In the genomic region with DNA sequence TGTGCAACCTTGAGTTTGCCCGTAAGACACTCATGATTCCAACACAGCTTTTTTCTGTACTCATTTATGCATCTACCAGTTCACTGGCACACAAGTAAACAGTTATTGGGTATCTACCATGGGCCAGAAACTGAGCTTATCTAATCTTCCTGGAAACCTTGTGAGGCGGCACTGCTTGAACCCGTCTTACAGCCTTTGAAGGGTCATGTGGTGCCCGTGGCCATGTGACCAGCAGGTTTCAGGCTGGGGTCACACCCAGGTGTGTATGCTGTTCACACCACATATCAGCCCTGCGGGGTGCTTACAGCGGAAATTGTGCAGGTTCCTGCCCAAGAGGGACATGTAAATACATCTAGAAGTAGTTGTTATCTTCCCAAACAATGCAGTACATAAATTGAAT, we compare ENCODE assay signal across 29 cellular contexts. TPM values are rescaled to one million over a fixed set of nuclear protein-coding genes. Genes with fewer than 3 reads are reported as not detected.
DNase-seq lines count a peak whose midpoint lies in the region; ATAC-seq and TF ChIP-seq lines count a peak whose summit lies in the region.
"Had no signal": no experiment of that assay in that cellular context is flagged by ENCODE, and none has a peak within 500 bp of the region (broad histone marks: within the 10 kb centered on the region; RNA-seq: fewer than 3 reads in every experiment).

No MANE protein-coding gene starts in this region.

- DNase-seq in NCI-H1417 (lab: John Stamatoyannopoulos, UW) (peak in 2 of 3 experiments; percentile 16 to 55), NCI-H1417 treated with DMSO at 0.1 percent for 48 hours (lab: John Stamatoyannopoulos, UW) (no peak), OCI-LY7 (ENCODE audit: low spot score) (peak; percentile 2), left colon (peak in 1 of 2 donors; percentile 46), posterior vena cava (ENCODE audit: low spot score) (no peak), NCI-H226 (no peak)
- DNase-seq: activated CD4-positive, alpha-beta T cell treated with anti-CD3 and anti-CD28 coated beads, Interleukin-2, amount 10 ng/mL, durations not matched to agents 7 days and 5 days; activated naive CD4-positive, alpha-beta T cell treated with anti-CD3 and anti-CD28 coated beads for 36 hours; cerebellar nuclear complex; EL; H7; Kasumi-1; left ventricle myocardium superior; naive thymus-derived CD4-positive, alpha-beta T cell; NCI-H187 treated with DMSO at 0.1 percent for 48 hours; NCI-H774; PC-3; sigmoid colon; stimulated activated naive B cell treated with anti-CD40 and anti-IgM and Interleukin-4, amounts not matched to agents 10 μg/mL and 1 μg/mL and 100 μg/mL, for 72 hours had no signal

- H3K4me3 ChIP-seq in GM12875 (ENCODE audit: low read depth, low read length) (no peak overlapping the region), OCI-LY7 (ENCODE audit: low read depth, low read length, poor library complexity, severe bottlenecking) (no peak overlapping the region)
- H3K4me3 ChIP-seq: adrenal gland, body of pancreas, prostate gland, sigmoid colon had no signal

- H3K9me3 ChIP-seq in OCI-LY7 (ENCODE audit: low read length) = no peaks in the 10 kb centered on the region
- H3K9me3 ChIP-seq: adrenal gland, body of pancreas, prostate gland, sigmoid colon had no signal

- CTCF ChIA-PET in OCI-LY7 (lab: Charles Lee; ENCODE audit: unreplicated experiment) = no interaction called here

- POLR2A ChIA-PET in OCI-LY7 (lab: Charles Lee) = no interaction called here

- no peak overlapping the region for H3K27ac ChIP-seq in OCI-LY7 (ENCODE audit: low read depth, low read length, poor library complexity, severe bottlenecking)
- H3K27ac ChIP-seq: 22Rv1, adrenal gland, body of pancreas, prostate gland, sigmoid colon, VCaP had no signal

- no peak overlapping the region for H3K4me2 ChIP-seq in OCI-LY7 (ENCODE audit: low read length)

- H3K36me3 ChIP-seq in OCI-LY7 (ENCODE audit: insufficient read depth, low read length) = no peaks in the 10 kb centered on the region
- H3K36me3 ChIP-seq: adrenal gland, prostate gland, sigmoid colon had no signal

- H3K79me2 ChIP-seq in OCI-LY7 (ENCODE audit: insufficient read depth, low read depth, low read length) = no peaks in the 10 kb centered on the region

- BruUV-seq in OCI-LY7 (replicated peaks; lab: Mats Ljungman, UMichigan) = no TSS peak

- no peak overlapping the region for H2AFZ ChIP-seq in OCI-LY7 (ENCODE audit: low read length)

- H3K4me1 ChIP-seq in OCI-LY7 (ENCODE audit: insufficient read depth, low read length, poor library complexity, severe bottlenecking) = no peaks in the 10 kb centered on the region
- H3K4me1 ChIP-seq: prostate gland had no signal

- intact Hi-C loops in OCI-LY7 (cut with micrococcal nuclease; ENCODE audit: unreplicated experiment) (no loop called here), left colon (cut with DNase I, micrococcal nuclease) (no loop called here), posterior vena cava (cut with DNase I) (loop anchor here in 1 of 2 donors (10.0 kb wide), 1 partner anchor 349 kb away; no protein-coding TSS in a partner anchor)

- H4K20me1 ChIP-seq in OCI-LY7 (ENCODE audit: insufficient read depth, low read length) = no peaks in the 10 kb centered on the region

- no peaks in the 10 kb centered on the region for H3K9me2 ChIP-seq in OCI-LY7 (ENCODE audit: insufficient read depth, low read length)

- ATAC-seq in left colon = peak; percentile 84
- ATAC-seq in HG03045 (IDR thresholded peaks at IDR 0.05; ENCODE audit: unreplicated experiment) = no peak
- ATAC-seq: body of pancreas; left ventricle myocardium superior; naive thymus-derived CD4-positive, alpha-beta T cell; PC-3; Right ventricle myocardium inferior; stimulated activated naive B cell treated with anti-CD40 and anti-IgM and Interleukin-4, amounts not matched to agents 10 μg/mL and 1 μg/mL and 100 μg/mL, for 72 hours had no signal

- peak; percentile 52; the same call in 1 of the 2 replicates for TF ChIP-seq CTCF in GM12875 (IDR thresholded peaks at IDR 0.05; ENCODE audit: borderline replicate concordance, insufficient read depth, low read depth, low read length)
- TF ChIP-seq CTCF in OCI-LY7 (conservative IDR thresholded peaks at IDR 0.05; ENCODE audit: low read length) = peak; percentile 35; the same call in 1 of the 2 replicates

RNA-seq across cellular contexts. Expression of a gene that starts 6.1 kb away (rescaled TPM):
- not detected in 2 replicates for total RNA-seq in OCI-LY7 (2014; rRNA removed; shearing (Covaris generic))
- not detected in 2 replicates for total RNA-seq in OCI-LY7 (2022)
- total RNA-seq in left colon = 1 to 10 TPM; 4.5 to 7.0 TPM
- total RNA-seq in posterior vena cava = 10 to 100 TPM; 46.9 to 53.6 TPM
- total RNA-seq: activated CD4-positive, alpha-beta T cell treated with anti-CD3 and anti-CD28 coated beads, Interleukin-2, amount 10 ng/mL, durations not matched to agents 7 days and 5 days; activated naive CD4-positive, alpha-beta T cell treated with anti-CD3 and anti-CD28 coated beads for 36 hours had no signal

RNA-seq across cellular contexts. Expression of a gene that starts 8.3 kb away (rescaled TPM):
- total RNA-seq in OCI-LY7 (2014; rRNA removed; shearing (Covaris generic)) = not detected in 2 replicates
- total RNA-seq in OCI-LY7 (2022) (not detected in 2 replicates), left colon (not detected), posterior vena cava (not detected)
- total RNA-seq: activated CD4-positive, alpha-beta T cell treated with anti-CD3 and anti-CD28 coated beads, Interleukin-2, amount 10 ng/mL, durations not matched to agents 7 days and 5 days; activated naive CD4-positive, alpha-beta T cell treated with anti-CD3 and anti-CD28 coated beads for 36 hours; adrenal gland; body of pancreas; endothelial cell of umbilical vein; H7; left ventricle myocardium superior; naive thymus-derived CD4-positive, alpha-beta T cell; PC-3; prostate gland; Right ventricle myocardium inferior; sigmoid colon; temporal lobe had no signal

RNA-seq across cellular contexts. Expression of a gene that starts 42.7 kb away (rescaled TPM):
- not detected in 2 replicates for total RNA-seq in OCI-LY7 (2014; rRNA removed; shearing (Covaris generic))
- not detected in 2 replicates for total RNA-seq in OCI-LY7 (2022)
- 10 to 100 TPM in 1 of 2 donors, 1 to 10 TPM in 1; 9.0 to 14.2 TPM for total RNA-seq in left colon
- 10 to 100 TPM; 79.4 to 88.2 TPM for total RNA-seq in posterior vena cava
- total RNA-seq: PC-3 had no signal

Comparison
In these comparisons a context has a peak if more than half of its experiments do, and no peak if none do; other contexts are left out.
1. DNase-seq: peak in NCI-H1417 (2 of 3) and OCI-LY7 (single experiment); none in NCI-H1417 treated with DMSO at 0.1 percent for 48 hours (single experiment), posterior vena cava (single experiment) and NCI-H226 (single experiment).
2. RNA of a gene that starts 6.1 kb away (total RNA-seq): 46.9 to 53.6 TPM in posterior vena cava; 4.5 to 7.0 TPM in left colon and not detected in OCI-LY7; every median in the first group is over 4 times any median in the second.
3. RNA of a gene that starts 42.7 kb away (total RNA-seq): 79.4 to 88.2 TPM in posterior vena cava and 9.0 to 14.2 TPM in left colon; not detected in OCI-LY7; every median in the first group is over 4 times any median in the second.